ENCODE assay signal across 1 cellular context in the genomic region with DNA sequence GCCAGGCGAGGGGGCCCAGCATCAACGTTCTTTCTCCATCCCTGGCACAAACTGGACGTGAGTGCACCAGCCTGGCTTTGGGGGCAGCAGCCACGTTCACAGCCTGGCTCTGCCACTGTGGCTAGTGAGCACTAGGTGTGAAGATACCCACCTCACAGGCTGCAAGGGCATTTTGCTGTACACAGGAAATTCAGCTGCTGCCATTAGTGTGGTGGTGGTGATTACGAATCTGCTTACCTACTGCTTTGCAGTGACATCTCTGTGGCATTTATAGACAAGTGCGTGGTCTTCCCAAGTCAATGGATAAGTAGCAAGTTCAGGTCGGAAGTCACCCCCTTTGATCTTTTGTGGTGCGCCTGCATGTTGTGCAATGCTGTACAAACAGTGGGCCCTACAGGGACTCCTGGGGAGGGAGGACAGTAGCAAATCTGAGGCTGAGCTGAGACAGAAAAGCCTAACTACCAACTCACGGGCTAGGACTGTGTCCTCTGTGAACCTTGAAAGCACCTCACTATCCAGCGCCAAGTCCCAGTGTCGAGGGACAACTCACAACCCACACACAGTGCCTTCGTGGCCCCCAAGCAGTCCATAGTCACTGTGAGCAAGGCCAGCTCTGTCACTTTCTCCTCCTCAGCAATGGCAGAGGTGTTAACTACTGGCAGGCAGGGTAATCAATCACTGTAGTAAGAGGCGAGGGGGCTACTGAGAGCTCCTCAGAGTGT.
TF ChIP-seq lines count a peak whose summit lies in the region.

No MANE protein-coding gene starts in this region.

TF ChIP-seq in HepG2, 621 proteins besides CTCF, POLR2A, EP300 and RAD21 (continued from another document and continues in another):
- peak; percentile 84; the same call in 1 of the 2 replicates for TF ChIP-seq GZF1 (CRISPR knock-in tag; IDR thresholded peaks at IDR 0.05)
- TF ChIP-seq PCBP1 (IDR thresholded peaks at IDR 0.05; ENCODE audit: borderline replicate concordance, low read depth, low read length), result no peak
- TF ChIP-seq, protein P1, sequence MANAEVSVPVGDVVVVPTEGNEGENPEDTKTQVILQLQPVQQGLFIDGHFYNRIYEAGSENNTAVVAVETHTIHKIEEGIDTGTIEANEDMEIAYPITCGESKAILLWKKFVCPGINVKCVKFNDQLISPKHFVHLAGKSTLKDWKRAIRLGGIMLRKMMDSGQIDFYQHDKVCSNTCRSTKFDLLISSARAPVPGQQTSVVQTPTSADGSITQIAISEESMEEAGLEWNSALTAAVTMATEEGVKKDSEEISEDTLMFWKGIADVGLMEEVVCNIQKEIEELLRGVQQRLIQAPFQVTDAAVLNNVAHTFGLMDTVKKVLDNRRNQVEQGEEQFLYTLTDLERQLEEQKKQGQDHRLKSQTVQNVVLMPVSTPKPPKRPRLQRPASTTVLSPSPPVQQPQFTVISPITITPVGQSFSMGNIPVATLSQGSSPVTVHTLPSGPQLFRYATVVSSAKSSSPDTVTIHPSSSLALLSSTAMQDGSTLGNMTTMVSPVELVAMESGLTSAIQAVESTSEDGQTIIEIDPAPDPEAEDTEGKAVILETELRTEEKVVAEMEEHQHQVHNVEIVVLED (CRISPR knock-in tag; IDR thresholded peaks at IDR 0.05; ENCODE audit: borderline replicate concordance), result peak; percentile 32; the same call in 1 of the 2 replicates
- TF ChIP-seq GFI1 (CRISPR knock-in tag; IDR thresholded peaks at IDR 0.05; ENCODE audit: borderline replicate concordance), result peak; percentile 94
- TF ChIP-seq ZNF878 (CRISPR knock-in tag; IDR thresholded peaks at IDR 0.05), result no peak
- TF ChIP-seq ZNF547 (CRISPR knock-in tag; IDR thresholded peaks at IDR 0.05), result peak; percentile 53; the same call in 1 of the 2 replicates
- 0 out of 2 replicates have a peak, but pooled peaks have one; percentile 68 for TF ChIP-seq ZNF136 (CRISPR knock-in tag; IDR thresholded peaks at IDR 0.05; ENCODE audit: low read depth)
- TF ChIP-seq ZNF224 (CRISPR knock-in tag; IDR thresholded peaks at IDR 0.05), result no peak
- TF ChIP-seq CENPX (CRISPR knock-in tag; IDR thresholded peaks at IDR 0.05), result no peak
- TF ChIP-seq MED8 (CRISPR knock-in tag; IDR thresholded peaks at IDR 0.05; ENCODE audit: insufficient replicate concordance), result no peak
- TF ChIP-seq PITX1 (CRISPR knock-in tag; IDR thresholded peaks at IDR 0.05), result peak; percentile 95
- no peak for TF ChIP-seq SMAD9 (CRISPR knock-in tag; IDR thresholded peaks at IDR 0.05)
- TF ChIP-seq ZNF510 (CRISPR knock-in tag; IDR thresholded peaks at IDR 0.05; ENCODE audit: low read depth), result 0 out of 2 replicates have a peak, but pooled peaks have one; percentile 36
- no peak for TF ChIP-seq ZNF775 (CRISPR knock-in tag; IDR thresholded peaks at IDR 0.05; ENCODE audit: borderline replicate concordance)
- peak; percentile 69; the same call in 1 of the 2 replicates for TF ChIP-seq NAIF1 (CRISPR knock-in tag; IDR thresholded peaks at IDR 0.05; ENCODE audit: borderline replicate concordance)
- TF ChIP-seq ERF (CRISPR knock-in tag; IDR thresholded peaks at IDR 0.05), result peak; percentile 95
- TF ChIP-seq, protein P2, sequence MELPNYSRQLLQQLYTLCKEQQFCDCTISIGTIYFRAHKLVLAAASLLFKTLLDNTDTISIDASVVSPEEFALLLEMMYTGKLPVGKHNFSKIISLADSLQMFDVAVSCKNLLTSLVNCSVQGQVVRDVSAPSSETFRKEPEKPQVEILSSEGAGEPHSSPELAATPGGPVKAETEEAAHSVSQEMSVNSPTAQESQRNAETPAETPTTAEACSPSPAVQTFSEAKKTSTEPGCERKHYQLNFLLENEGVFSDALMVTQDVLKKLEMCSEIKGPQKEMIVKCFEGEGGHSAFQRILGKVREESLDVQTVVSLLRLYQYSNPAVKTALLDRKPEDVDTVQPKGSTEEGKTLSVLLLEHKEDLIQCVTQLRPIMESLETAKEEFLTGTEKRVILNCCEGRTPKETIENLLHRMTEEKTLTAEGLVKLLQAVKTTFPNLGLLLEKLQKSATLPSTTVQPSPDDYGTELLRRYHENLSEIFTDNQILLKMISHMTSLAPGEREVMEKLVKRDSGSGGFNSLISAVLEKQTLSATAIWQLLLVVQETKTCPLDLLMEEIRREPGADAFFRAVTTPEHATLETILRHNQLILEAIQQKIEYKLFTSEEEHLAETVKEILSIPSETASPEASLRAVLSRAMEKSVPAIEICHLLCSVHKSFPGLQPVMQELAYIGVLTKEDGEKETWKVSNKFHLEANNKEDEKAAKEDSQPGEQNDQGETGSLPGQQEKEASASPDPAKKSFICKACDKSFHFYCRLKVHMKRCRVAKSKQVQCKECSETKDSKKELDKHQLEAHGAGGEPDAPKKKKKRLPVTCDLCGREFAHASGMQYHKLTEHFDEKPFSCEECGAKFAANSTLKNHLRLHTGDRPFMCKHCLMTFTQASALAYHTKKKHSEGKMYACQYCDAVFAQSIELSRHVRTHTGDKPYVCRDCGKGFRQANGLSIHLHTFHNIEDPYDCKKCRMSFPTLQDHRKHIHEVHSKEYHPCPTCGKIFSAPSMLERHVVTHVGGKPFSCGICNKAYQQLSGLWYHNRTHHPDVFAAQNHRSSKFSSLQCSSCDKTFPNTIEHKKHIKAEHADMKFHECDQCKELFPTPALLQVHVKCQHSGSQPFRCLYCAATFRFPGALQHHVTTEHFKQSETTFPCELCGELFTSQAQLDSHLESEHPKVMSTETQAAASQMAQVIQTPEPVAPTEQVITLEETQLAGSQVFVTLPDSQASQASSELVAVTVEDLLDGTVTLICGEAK (IDR thresholded peaks at IDR 0.05), result no peak
- TF ChIP-seq, protein P2 (CRISPR knock-in tag; IDR thresholded peaks at IDR 0.05), result peak; percentile 80
- TF ChIP-seq MYNN (CRISPR knock-in tag; IDR thresholded peaks at IDR 0.05; ENCODE audit: low read depth), result 0 out of 2 replicates have a peak, but pooled peaks have one; percentile 26
- peak; percentile 68; the same call in 1 of the 2 replicates for TF ChIP-seq NFKBIZ (CRISPR knock-in tag; IDR thresholded peaks at IDR 0.05)
- TF ChIP-seq HDAC6 (IDR thresholded peaks at IDR 0.05; ENCODE audit: low read depth, low read length), result no peak
- TF ChIP-seq JUND (CRISPR knock-in tag; IDR thresholded peaks at IDR 0.05), result peak; percentile 49; the same call in 1 of the 2 replicates
- no peak for TF ChIP-seq ZBTB8A (CRISPR knock-in tag; IDR thresholded peaks at IDR 0.05; ENCODE audit: borderline replicate concordance, low read depth)
- TF ChIP-seq CEBPG (CRISPR knock-in tag; IDR thresholded peaks at IDR 0.05), result peak; percentile 99
- TF ChIP-seq ZNF589 (CRISPR knock-in tag; conservative IDR thresholded peaks at IDR 0.05), result peak; percentile 92
- 0 out of 2 replicates have a peak, but pooled peaks have one; percentile 30 for TF ChIP-seq ZNF879 (CRISPR knock-in tag; IDR thresholded peaks at IDR 0.05)
- TF ChIP-seq ZNF501 (CRISPR knock-in tag; IDR thresholded peaks at IDR 0.05), result 0 out of 2 replicates have a peak, but pooled peaks have one; percentile 70
- TF ChIP-seq ZNF7 (CRISPR knock-in tag; IDR thresholded peaks at IDR 0.05), result no peak
- no peak for TF ChIP-seq ZNF326 (CRISPR knock-in tag; IDR thresholded peaks at IDR 0.05; ENCODE audit: borderline replicate concordance)
- TF ChIP-seq, protein P3, sequence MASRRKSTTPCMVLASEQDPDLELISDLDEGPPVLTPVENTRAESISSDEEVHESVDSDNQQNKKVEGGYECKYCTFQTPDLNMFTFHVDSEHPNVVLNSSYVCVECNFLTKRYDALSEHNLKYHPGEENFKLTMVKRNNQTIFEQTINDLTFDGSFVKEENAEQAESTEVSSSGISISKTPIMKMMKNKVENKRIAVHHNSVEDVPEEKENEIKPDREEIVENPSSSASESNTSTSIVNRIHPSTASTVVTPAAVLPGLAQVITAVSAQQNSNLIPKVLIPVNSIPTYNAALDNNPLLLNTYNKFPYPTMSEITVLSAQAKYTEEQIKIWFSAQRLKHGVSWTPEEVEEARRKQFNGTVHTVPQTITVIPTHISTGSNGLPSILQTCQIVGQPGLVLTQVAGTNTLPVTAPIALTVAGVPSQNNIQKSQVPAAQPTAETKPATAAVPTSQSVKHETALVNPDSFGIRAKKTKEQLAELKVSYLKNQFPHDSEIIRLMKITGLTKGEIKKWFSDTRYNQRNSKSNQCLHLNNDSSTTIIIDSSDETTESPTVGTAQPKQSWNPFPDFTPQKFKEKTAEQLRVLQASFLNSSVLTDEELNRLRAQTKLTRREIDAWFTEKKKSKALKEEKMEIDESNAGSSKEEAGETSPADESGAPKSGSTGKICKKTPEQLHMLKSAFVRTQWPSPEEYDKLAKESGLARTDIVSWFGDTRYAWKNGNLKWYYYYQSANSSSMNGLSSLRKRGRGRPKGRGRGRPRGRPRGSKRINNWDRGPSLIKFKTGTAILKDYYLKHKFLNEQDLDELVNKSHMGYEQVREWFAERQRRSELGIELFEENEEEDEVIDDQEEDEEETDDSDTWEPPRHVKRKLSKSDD (CRISPR knock-in tag; IDR thresholded peaks at IDR 0.05; ENCODE audit: low read depth), result peak; percentile 89
- peak; percentile 77 for TF ChIP-seq ARNTL (CRISPR knock-in tag; IDR thresholded peaks at IDR 0.05)
- peak; percentile 87; the same call in 1 of the 2 replicates for TF ChIP-seq SMAD3 (CRISPR knock-in tag; IDR thresholded peaks at IDR 0.05)
- TF ChIP-seq POLR2G (IDR thresholded peaks at IDR 0.05; ENCODE audit: low read depth, low read length), result no peak
- TF ChIP-seq ZEB1 (IDR thresholded peaks at IDR 0.05; ENCODE audit: insufficient replicate concordance, low read depth), result peak; percentile 45
- 0 out of 2 replicates have a peak, but pooled peaks have one; percentile 29 for TF ChIP-seq ZNF33B (CRISPR knock-in tag; IDR thresholded peaks at IDR 0.05)
- peak; percentile 57; the same call in 1 of the 2 replicates for TF ChIP-seq ZNF552 (CRISPR knock-in tag; IDR thresholded peaks at IDR 0.05; ENCODE audit: borderline replicate concordance)
- no peak; the same call in 1 of the 2 replicates for TF ChIP-seq RFXAP (CRISPR knock-in tag; IDR thresholded peaks at IDR 0.05; ENCODE audit: borderline replicate concordance)
- 0 out of 2 replicates have a peak, but pooled peaks have one; percentile 59 for TF ChIP-seq ADNP (CRISPR knock-in tag; IDR thresholded peaks at IDR 0.05)
- TF ChIP-seq, protein P4, sequence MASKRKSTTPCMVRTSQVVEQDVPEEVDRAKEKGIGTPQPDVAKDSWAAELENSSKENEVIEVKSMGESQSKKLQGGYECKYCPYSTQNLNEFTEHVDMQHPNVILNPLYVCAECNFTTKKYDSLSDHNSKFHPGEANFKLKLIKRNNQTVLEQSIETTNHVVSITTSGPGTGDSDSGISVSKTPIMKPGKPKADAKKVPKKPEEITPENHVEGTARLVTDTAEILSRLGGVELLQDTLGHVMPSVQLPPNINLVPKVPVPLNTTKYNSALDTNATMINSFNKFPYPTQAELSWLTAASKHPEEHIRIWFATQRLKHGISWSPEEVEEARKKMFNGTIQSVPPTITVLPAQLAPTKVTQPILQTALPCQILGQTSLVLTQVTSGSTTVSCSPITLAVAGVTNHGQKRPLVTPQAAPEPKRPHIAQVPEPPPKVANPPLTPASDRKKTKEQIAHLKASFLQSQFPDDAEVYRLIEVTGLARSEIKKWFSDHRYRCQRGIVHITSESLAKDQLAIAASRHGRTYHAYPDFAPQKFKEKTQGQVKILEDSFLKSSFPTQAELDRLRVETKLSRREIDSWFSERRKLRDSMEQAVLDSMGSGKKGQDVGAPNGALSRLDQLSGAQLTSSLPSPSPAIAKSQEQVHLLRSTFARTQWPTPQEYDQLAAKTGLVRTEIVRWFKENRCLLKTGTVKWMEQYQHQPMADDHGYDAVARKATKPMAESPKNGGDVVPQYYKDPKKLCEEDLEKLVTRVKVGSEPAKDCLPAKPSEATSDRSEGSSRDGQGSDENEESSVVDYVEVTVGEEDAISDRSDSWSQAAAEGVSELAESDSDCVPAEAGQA (IDR thresholded peaks at IDR 0.05; ENCODE audit: low read depth), result no peak
- TF ChIP-seq, protein P4 (CRISPR knock-in tag; IDR thresholded peaks at IDR 0.05; ENCODE audit: borderline replicate concordance), result no peak
- TF ChIP-seq BRD4 (CRISPR knock-in tag; IDR thresholded peaks at IDR 0.05), result no peak
- TF ChIP-seq CHD4 (IDR thresholded peaks at IDR 0.05; ENCODE audit: borderline replicate concordance, low read length), result no peak
